ENCODE assay signal across 1 cellular context in the genomic region with DNA sequence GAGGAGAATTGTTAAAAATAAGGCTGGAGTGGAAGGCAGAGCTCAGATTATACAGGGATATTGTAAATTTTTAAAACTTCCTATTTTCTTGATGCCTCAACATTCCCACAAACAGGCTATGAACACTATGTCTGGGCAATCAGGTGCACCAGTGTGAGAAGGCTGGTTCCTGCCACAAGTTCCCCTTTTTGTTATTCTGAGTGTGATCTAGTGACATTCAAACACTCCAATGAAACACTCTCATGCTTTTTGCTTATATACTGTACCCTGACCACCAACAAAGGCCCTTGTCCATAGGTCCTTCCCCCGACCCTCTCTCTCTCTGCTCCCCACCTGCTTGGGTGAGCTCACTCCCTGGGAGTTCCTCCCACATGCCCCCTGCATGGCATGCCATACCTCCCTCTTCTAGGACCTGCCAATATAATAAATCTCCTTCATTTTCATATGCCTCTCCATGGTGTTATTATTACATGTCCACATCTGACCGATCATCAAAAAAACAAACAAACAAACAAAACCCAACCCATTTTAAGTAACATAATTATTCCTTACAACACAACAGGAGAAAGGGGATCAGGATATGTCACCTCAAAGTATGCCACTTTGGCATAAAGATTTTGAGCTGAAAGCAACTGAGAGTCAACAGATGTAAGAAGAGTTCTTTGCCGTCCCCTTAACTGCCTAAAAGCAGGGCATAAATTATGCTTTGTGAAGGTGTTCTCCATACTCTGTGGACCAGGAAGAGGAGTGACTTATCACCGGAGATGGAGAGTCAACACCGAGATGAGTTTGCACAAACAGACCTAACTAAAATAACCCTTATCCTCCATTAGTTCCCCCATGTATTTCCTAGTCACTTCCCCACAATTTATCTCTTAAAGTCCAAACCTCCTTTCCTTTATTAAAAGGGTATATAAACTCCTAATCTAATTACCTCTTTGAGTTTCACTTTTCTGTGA.
TF ChIP-seq lines count a peak whose summit lies in the region.

No MANE protein-coding gene starts in this region.

TF ChIP-seq in K562, 482 proteins besides CTCF, POLR2A, EP300 and RAD21 (continued from another document):
- TF ChIP-seq, protein P1, sequence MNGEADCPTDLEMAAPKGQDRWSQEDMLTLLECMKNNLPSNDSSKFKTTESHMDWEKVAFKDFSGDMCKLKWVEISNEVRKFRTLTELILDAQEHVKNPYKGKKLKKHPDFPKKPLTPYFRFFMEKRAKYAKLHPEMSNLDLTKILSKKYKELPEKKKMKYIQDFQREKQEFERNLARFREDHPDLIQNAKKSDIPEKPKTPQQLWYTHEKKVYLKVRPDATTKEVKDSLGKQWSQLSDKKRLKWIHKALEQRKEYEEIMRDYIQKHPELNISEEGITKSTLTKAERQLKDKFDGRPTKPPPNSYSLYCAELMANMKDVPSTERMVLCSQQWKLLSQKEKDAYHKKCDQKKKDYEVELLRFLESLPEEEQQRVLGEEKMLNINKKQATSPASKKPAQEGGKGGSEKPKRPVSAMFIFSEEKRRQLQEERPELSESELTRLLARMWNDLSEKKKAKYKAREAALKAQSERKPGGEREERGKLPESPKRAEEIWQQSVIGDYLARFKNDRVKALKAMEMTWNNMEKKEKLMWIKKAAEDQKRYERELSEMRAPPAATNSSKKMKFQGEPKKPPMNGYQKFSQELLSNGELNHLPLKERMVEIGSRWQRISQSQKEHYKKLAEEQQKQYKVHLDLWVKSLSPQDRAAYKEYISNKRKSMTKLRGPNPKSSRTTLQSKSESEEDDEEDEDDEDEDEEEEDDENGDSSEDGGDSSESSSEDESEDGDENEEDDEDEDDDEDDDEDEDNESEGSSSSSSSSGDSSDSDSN (IDR thresholded peaks at IDR 0.05; ENCODE audit: borderline replicate concordance in 1 of 2, low read depth in 2 of 2, low read length in 2 of 2), result no peak
- TF ChIP-seq, protein P2, sequence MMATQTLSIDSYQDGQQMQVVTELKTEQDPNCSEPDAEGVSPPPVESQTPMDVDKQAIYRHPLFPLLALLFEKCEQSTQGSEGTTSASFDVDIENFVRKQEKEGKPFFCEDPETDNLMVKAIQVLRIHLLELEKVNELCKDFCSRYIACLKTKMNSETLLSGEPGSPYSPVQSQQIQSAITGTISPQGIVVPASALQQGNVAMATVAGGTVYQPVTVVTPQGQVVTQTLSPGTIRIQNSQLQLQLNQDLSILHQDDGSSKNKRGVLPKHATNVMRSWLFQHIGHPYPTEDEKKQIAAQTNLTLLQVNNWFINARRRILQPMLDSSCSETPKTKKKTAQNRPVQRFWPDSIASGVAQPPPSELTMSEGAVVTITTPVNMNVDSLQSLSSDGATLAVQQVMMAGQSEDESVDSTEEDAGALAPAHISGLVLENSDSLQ (IDR thresholded peaks at IDR 0.05), result peak; percentile 45; the same call in 1 of the 2 replicates
- no peak for TF ChIP-seq ARHGAP35 (IDR thresholded peaks at IDR 0.05; ENCODE audit: partially characterized antibody)
